Comparison of ENCODE assay signal across 32 cellular contexts in the genomic region with DNA sequence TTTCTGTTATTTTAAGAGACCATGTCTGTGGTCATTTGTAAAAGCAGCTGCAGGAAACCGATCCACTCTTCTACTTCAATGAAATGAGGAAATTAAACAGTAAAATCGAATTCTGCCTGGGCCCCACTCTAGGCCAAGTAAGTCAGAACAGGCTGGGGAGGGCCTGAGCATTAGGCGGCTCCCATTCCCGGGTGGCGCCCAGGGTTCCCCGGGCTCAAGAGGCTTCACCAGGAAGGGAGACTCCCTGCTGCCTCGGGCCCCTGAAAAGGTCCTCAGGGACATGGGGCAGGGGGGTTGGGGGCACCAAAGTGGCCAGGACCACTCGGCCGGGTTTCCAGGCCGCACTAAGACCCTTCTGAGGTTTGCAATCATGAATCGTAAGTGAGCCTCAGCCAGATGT.
"Had no signal": no experiment of that assay in that cellular context is flagged by ENCODE, and none has a peak within 500 bp of the region (broad histone marks: within the 10 kb centered on the region; RNA-seq: fewer than 3 reads in every experiment).

No MANE protein-coding gene starts in this region.

- H3K27me3 Mint-ChIP-seq: activated B cell treated with CpG ODN at 0.5 μM for 24 hours; activated CD4-positive, alpha-beta memory T cell treated with anti-CD3 and anti-CD28 coated beads for 36 hours; activated CD4-positive, alpha-beta T cell treated with anti-CD3 and anti-CD28 coated beads, Interleukin-2, amount 10 ng/mL, durations not matched to agents 24 days and 14 days; activated CD8-positive, alpha-beta T cell treated with anti-CD3 and anti-CD28 coated beads for 36 hours; activated naive CD4-positive, alpha-beta T cell treated with anti-CD3 and anti-CD28 coated beads, Interleukin-2, amount 10 ng/mL, durations not matched to agents 7 days and 5 days; activated naive CD4-positive, alpha-beta T cell treated with anti-CD3 and anti-CD28 coated beads, Interleukin-2, amount 50 U/mL, for 24 hours; activated naive CD8-positive, alpha-beta T cell; activated naive CD8-positive, alpha-beta T cell treated with anti-CD3 and anti-CD28 coated beads, Interleukin-2, amount 50 U/mL, for 24 hours; brain; central memory CD8-positive, alpha-beta T cell; T-cell had no signal

- H3K27ac Mint-ChIP-seq: activated B cell treated with CpG ODN at 0.5 μM for 24 hours; activated CD4-positive, alpha-beta memory T cell treated with anti-CD3 and anti-CD28 coated beads for 36 hours; activated CD4-positive, alpha-beta T cell treated with anti-CD3 and anti-CD28 coated beads, Interleukin-2, amount 10 ng/mL, durations not matched to agents 24 days and 14 days; activated CD8-positive, alpha-beta T cell treated with anti-CD3 and anti-CD28 coated beads for 36 hours; activated naive CD4-positive, alpha-beta T cell treated with anti-CD3 and anti-CD28 coated beads, Interleukin-2, amount 10 ng/mL, durations not matched to agents 7 days and 5 days; activated naive CD4-positive, alpha-beta T cell treated with anti-CD3 and anti-CD28 coated beads, Interleukin-2, amount 50 U/mL, for 24 hours; activated naive CD8-positive, alpha-beta T cell; activated naive CD8-positive, alpha-beta T cell treated with anti-CD3 and anti-CD28 coated beads, Interleukin-2, amount 50 U/mL, for 24 hours; activated T-cell treated with anti-CD3 and anti-CD28 coated beads, Interleukin-2, amount 50 U/mL, for 72 hours; activated T-helper 1 cell treated with anti-CD3 and anti-CD28 coated beads, Interleukin-12 subunit alpha, Interleukin-12 subunit beta, Interleukin-2, Interleukin-4 antibody, amounts not matched to agents 30 ng/mL and 10 ng/mL and 1 ng/mL, durations not matched to agents 14 hours and 24 hours and 36 hours; activated T-helper 2 cell treated with anti-CD3 and anti-CD28 coated beads, Interferon-gamma antibody, Interleukin-2, Interleukin-4, amounts not matched to agents 10 μg/mL and 5 μg/mL and 100 μg/mL, durations not matched to agents 14 hours and 24 hours and 36 hours; brain; T-cell; T-helper 2 cell treated with Interferon-gamma antibody and Interleukin-4, amounts not matched to agents 5 μg/mL and 100 μg/mL, for 36 hours had no signal

- H3K36me3 Mint-ChIP-seq: brain had no signal

- H3K4me1 Mint-ChIP-seq: activated B cell treated with CpG ODN at 0.5 μM for 24 hours; activated CD4-positive, alpha-beta T cell treated with anti-CD3 and anti-CD28 coated beads, Interleukin-2, amount 10 ng/mL, durations not matched to agents 24 days and 14 days; activated naive CD4-positive, alpha-beta T cell treated with anti-CD3 and anti-CD28 coated beads, Interleukin-2, amount 50 U/mL, for 24 hours; central memory CD8-positive, alpha-beta T cell had no signal

- H3K4me3 Mint-ChIP-seq: activated B cell treated with CpG ODN at 0.5 μM for 24 hours; activated CD4-positive, alpha-beta memory T cell treated with anti-CD3 and anti-CD28 coated beads for 36 hours; activated CD4-positive, alpha-beta T cell treated with anti-CD3 and anti-CD28 coated beads, Interleukin-2, amount 10 ng/mL, durations not matched to agents 24 days and 14 days; activated CD8-positive, alpha-beta T cell treated with anti-CD3 and anti-CD28 coated beads for 36 hours; activated naive CD4-positive, alpha-beta T cell treated with anti-CD3 and anti-CD28 coated beads, Interleukin-2, amount 10 ng/mL, durations not matched to agents 7 days and 5 days; activated naive CD4-positive, alpha-beta T cell treated with anti-CD3 and anti-CD28 coated beads, Interleukin-2, amount 50 U/mL, for 24 hours; activated naive CD8-positive, alpha-beta T cell; activated naive CD8-positive, alpha-beta T cell treated with anti-CD3 and anti-CD28 coated beads, Interleukin-2, amount 50 U/mL, for 24 hours; activated T-cell treated with anti-CD3 and anti-CD28 coated beads, Interleukin-2, amount 50 U/mL, for 4 hours; activated T-cell treated with anti-CD3 and anti-CD28 coated beads, Interleukin-2, amount 50 U/mL, for 72 hours; activated T-helper 1 cell treated with anti-CD3 and anti-CD28 coated beads, Interleukin-12 subunit alpha, Interleukin-12 subunit beta, Interleukin-2, Interleukin-4 antibody, amounts not matched to agents 30 ng/mL and 10 ng/mL and 1 ng/mL, durations not matched to agents 14 hours and 24 hours and 36 hours; brain; central memory CD8-positive, alpha-beta T cell; T-cell; T-helper 2 cell treated with Interferon-gamma antibody and Interleukin-4, amounts not matched to agents 5 μg/mL and 100 μg/mL, for 36 hours had no signal

- DNase-seq: activated B cell treated with CpG ODN at 0.5 μM for 24 hours; activated CD4-positive, alpha-beta memory T cell treated with anti-CD3 and anti-CD28 coated beads for 36 hours; activated CD4-positive, alpha-beta T cell treated with anti-CD3 and anti-CD28 coated beads for 4 hours; activated CD4-positive, alpha-beta T cell treated with anti-CD3 and anti-CD28 coated beads, Interleukin-2, amount 10 ng/mL, durations not matched to agents 24 days and 14 days; activated CD4-positive, alpha-beta T cell treated with anti-CD3 and anti-CD28 coated beads, Interleukin-2, amount 50 U/mL, for 4 hours; activated CD4-positive, CD25-positive, alpha-beta regulatory T cell treated with anti-CD3 and anti-CD28 coated beads, Interleukin-2, amount 50 U/mL, for 72 hours; activated CD8-positive, alpha-beta memory T cell treated with anti-CD3 and anti-CD28 coated beads, Interleukin-2, amount 50 U/mL, for 4 hours; activated CD8-positive, alpha-beta T cell treated with anti-CD3 and anti-CD28 coated beads for 36 hours; activated effector memory CD4-positive, alpha-beta T cell treated with Interleukin-2 at 50 U/mL for 16 hours; activated gamma-delta T cell; activated naive CD4-positive, alpha-beta T cell treated with anti-CD3 and anti-CD28 coated beads, Interleukin-2, amount 10 ng/mL, durations not matched to agents 7 days and 5 days; activated naive CD4-positive, alpha-beta T cell treated with Interleukin-2 at 50 U/mL for 16 hours; activated naive CD8-positive, alpha-beta T cell treated with anti-CD3 and anti-CD28 coated beads, Interleukin-2, amount 50 U/mL, for 24 hours; activated T-cell treated with anti-CD3 and anti-CD28 coated beads for 4 hours; activated T-cell treated with anti-CD3 and anti-CD28 coated beads, Interleukin-2, amount 50 U/mL, for 1 hour; activated T-cell treated with anti-CD3 and anti-CD28 coated beads, Interleukin-2, amount 50 U/mL, for 4 hours; activated T-cell treated with anti-CD3 and anti-CD28 coated beads, Interleukin-2, amount 50 U/mL, for 72 hours; amygdala; anterior cingulate cortex; caudate nucleus; cerebellar nuclear complex; T-cell; T-helper 2 cell; T-helper 9 cell had no signal

- H3K9me3 ChIP-seq: ascending aorta had no signal

- H3K9me3 Mint-ChIP-seq: activated B cell treated with CpG ODN at 0.5 μM for 24 hours; activated CD4-positive, alpha-beta memory T cell treated with anti-CD3 and anti-CD28 coated beads for 36 hours; activated CD4-positive, alpha-beta T cell treated with anti-CD3 and anti-CD28 coated beads, Interleukin-2, amount 10 ng/mL, durations not matched to agents 24 days and 14 days; activated CD8-positive, alpha-beta T cell treated with anti-CD3 and anti-CD28 coated beads for 36 hours; activated naive CD4-positive, alpha-beta T cell treated with anti-CD3 and anti-CD28 coated beads, Interleukin-2, amount 10 ng/mL, durations not matched to agents 7 days and 5 days; activated naive CD4-positive, alpha-beta T cell treated with anti-CD3 and anti-CD28 coated beads, Interleukin-2, amount 50 U/mL, for 24 hours; activated naive CD8-positive, alpha-beta T cell treated with anti-CD3 and anti-CD28 coated beads, Interleukin-2, amount 50 U/mL, for 24 hours; activated T-cell treated with anti-CD3 and anti-CD28 coated beads, Interleukin-2, amount 50 U/mL, for 4 hours; activated T-cell treated with anti-CD3 and anti-CD28 coated beads, Interleukin-2, amount 50 U/mL, for 72 hours; activated T-helper 1 cell treated with anti-CD3 and anti-CD28 coated beads, Interleukin-12 subunit alpha, Interleukin-12 subunit beta, Interleukin-2, Interleukin-4 antibody, amounts not matched to agents 30 ng/mL and 10 ng/mL and 1 ng/mL, durations not matched to agents 14 hours and 24 hours and 36 hours; activated T-helper 2 cell treated with anti-CD3 and anti-CD28 coated beads, Interferon-gamma antibody, Interleukin-2, Interleukin-4, amounts not matched to agents 10 μg/mL and 5 μg/mL and 100 μg/mL, durations not matched to agents 14 hours and 24 hours and 36 hours; central memory CD8-positive, alpha-beta T cell; T-cell; T-helper 2 cell treated with Interferon-gamma antibody and Interleukin-4, amounts not matched to agents 5 μg/mL and 100 μg/mL, for 36 hours had no signal

- ATAC-seq: activated CD8-positive, alpha-beta T cell treated with anti-CD3 and anti-CD28 coated beads for 36 hours; activated naive CD8-positive, alpha-beta T cell treated with anti-CD3 and anti-CD28 coated beads, Interleukin-2, amount 50 U/mL, for 24 hours; activated T-cell treated with anti-CD3 and anti-CD28 coated beads, Interleukin-2, amount 50 U/mL, for 4 hours; activated T-cell treated with anti-CD3 and anti-CD28 coated beads, Interleukin-2, amount 50 U/mL, for 72 hours; T-cell had no signal
